ENCODE assay signal across 8 cellular contexts in the genomic region with DNA sequence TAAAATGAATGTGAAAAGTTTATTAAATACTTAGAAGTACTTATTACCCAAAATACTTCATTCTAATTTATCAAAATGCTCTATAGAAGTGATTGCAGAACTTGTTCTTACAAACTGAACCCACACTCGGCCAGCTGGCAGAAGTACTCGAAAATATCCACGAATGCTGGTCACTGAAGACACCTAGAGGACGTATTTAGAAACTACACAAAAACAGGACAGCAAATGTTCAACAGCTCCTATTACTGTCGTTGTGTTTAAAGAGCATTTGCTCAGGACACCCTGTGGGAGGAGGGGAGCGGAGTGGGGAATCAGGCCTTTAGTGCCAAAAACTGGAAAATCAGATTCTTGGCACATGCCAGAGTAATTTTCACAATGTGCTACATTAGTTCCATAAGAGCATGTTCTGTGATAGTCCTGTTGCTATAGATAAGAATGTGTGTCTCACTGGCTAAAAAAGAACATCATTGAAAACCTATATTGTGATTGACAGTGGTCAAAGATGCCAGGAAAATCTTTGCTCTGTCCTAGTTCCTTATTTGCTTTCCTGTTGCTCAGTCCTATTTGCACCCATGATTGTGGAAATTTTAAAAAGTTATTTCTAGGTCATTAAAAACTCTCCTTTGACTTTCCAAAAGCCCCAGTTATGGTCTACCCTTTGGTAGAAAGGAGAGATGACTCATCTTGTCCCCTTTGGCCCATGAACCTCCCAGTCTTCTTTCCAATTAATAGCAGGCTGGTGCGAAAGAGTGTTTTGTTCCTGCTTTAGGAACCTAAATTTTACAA. TPM values are rescaled to one million over a fixed set of nuclear protein-coding genes. Genes with fewer than 3 reads are reported as not detected.
A peak's percentile ranks its signal among the peaks of the same experiment; 100 is the strongest.
DNase-seq lines count a peak whose midpoint lies in the region; ATAC-seq, FAIRE-seq and TF ChIP-seq lines count a peak whose summit lies in the region.

No MANE protein-coding gene starts in this region.

- no peaks in the 10 kb centered on the region for H3K9me3 ChIP-seq in kidney (ENCODE audit: control insufficient read depth in 1 of 2, low read length in 2 of 2)

- H3K4me3 Mint-ChIP-seq in T-helper 2 cell treated with Interferon-gamma antibody and Interleukin-4, amounts not matched to agents 5 μg/mL and 100 μg/mL, for 36 hours = no peak overlapping the region

- H3K4me3 ChIP-seq in cardiac fibroblast (replicated peaks in 1 of 2; ENCODE audit: low read depth in 2 of 2, low read length in 2 of 2) (no peak overlapping the region), kidney (ENCODE audit: low read length in 2 of 2) (no peak overlapping the region)

- no peaks in the 10 kb centered on the region for H3K36me3 Mint-ChIP-seq in T-helper 2 cell treated with Interferon-gamma antibody and Interleukin-4, amounts not matched to agents 5 μg/mL and 100 μg/mL, for 36 hours (ENCODE audit: low read depth)

- no peaks in the 10 kb centered on the region for H3K36me3 ChIP-seq in kidney (ENCODE audit: control insufficient read depth in 1 of 2, insufficient read depth in 2 of 2, low read length in 2 of 2)

- intact Hi-C loops in kidney (cut with DNase I) = no loop called here

- TF ChIP-seq CTCF in cardiac fibroblast (IDR thresholded peaks at IDR 0.05; ENCODE audit: low read depth, low read length) = peak; percentile 52
- peak; percentile 79 for TF ChIP-seq CTCF in kidney (IDR thresholded peaks at IDR 0.05; ENCODE audit: borderline replicate concordance, extremely low read depth, insufficient read depth)

- no peak overlapping the region for H3K9ac ChIP-seq in kidney (ENCODE audit: low read length in 2 of 2)

- H3K27ac ChIP-seq in kidney (ENCODE audit: low read depth in 2 of 2, low read length in 2 of 2) = no peak overlapping the region

- no peak overlapping the region for H3K27ac Mint-ChIP-seq in T-helper 2 cell treated with Interferon-gamma antibody and Interleukin-4, amounts not matched to agents 5 μg/mL and 100 μg/mL, for 36 hours

- FAIRE-seq in kidney (lab: Jason Lieb, UNC) = peak; percentile 91

- H3K4me1 Mint-ChIP-seq in T-helper 2 cell treated with Interferon-gamma antibody and Interleukin-4, amounts not matched to agents 5 μg/mL and 100 μg/mL, for 36 hours (ENCODE audit: low read depth) = no peaks in the 10 kb centered on the region

- H3K4me1 ChIP-seq in kidney (ENCODE audit: control insufficient read depth in 1 of 2, insufficient read depth in 1 of 2, low read depth in 1 of 2, low read length in 2 of 2) = no peaks in the 10 kb centered on the region

- DNase-seq in DMS79 treated with DMSO at 0.1 percent for 48 hours (lab: John Stamatoyannopoulos, UW) (peak; percentile 15), DMS79 (lab: John Stamatoyannopoulos, UW) (no peak), NCI-H1694 treated with DMSO at 0.1 percent for 48 hours (lab: John Stamatoyannopoulos, UW) (peak; percentile 56), cardiac fibroblast (ENCODE audit: low read depth in 2 of 2) (peak; percentile 91 to 95), kidney (no peak)
- peak; percentile 27 for DNase-seq in T-helper 2 cell treated with Interferon-gamma antibody and Interleukin-4, amounts not matched to agents 5 μg/mL and 100 μg/mL, for 36 hours (ENCODE audit: low spot score)
- DNase-seq in stimulated activated CD4-positive, alpha-beta T cell treated with anti-CD3 and anti-CD28 coated beads, Interleukin-15, amount 100 ng/mL, for 24 hours = peak; percentile 53

- peak; percentile 88 for ATAC-seq in HG02623 (IDR thresholded peaks at IDR 0.05; ENCODE audit: unreplicated experiment)

- peaks cover 25% of the 10 kb centered on the region for H3K27me3 Mint-ChIP-seq in T-helper 2 cell treated with Interferon-gamma antibody and Interleukin-4, amounts not matched to agents 5 μg/mL and 100 μg/mL, for 36 hours (ENCODE audit: low read depth)

- no peaks in the 10 kb centered on the region for H3K9me3 Mint-ChIP-seq in T-helper 2 cell treated with Interferon-gamma antibody and Interleukin-4, amounts not matched to agents 5 μg/mL and 100 μg/mL, for 36 hours

RNA-seq across cellular contexts. Expression of a gene that starts 49.0 kb away (rescaled TPM):
- total RNA-seq in kidney = 15.8 TPM
- 11.2 TPM for polyA plus RNA-seq in kidney (ENCODE audit: insufficient read depth, low read depth, low replicate concordance)

Comparison
In these comparisons a context has a peak if more than half of its experiments do, and no peak if none do; other contexts are left out.
1. DNase-seq: peak in DMS79 treated with DMSO at 0.1 percent for 48 hours (single experiment), NCI-H1694 treated with DMSO at 0.1 percent for 48 hours (single experiment), T-helper 2 cell treated with Interferon-gamma antibody and Interleukin-4, amounts not matched to agents 5 μg/mL and 100 μg/mL, for 36 hours (single experiment), cardiac fibroblast (2 of 2) and stimulated activated CD4-positive, alpha-beta T cell treated with anti-CD3 and anti-CD28 coated beads, Interleukin-15, amount 100 ng/mL, for 24 hours (single experiment); none in DMS79 (single experiment) and kidney (single experiment).